In genomic region chr17:48893646-48894508, GRCh38 we compare ENCODE assay signal across 9 cellular contexts. TPM values are rescaled to one million over a fixed set of nuclear protein-coding genes. Genes with fewer than 3 reads are reported as not detected.
DNase-seq lines count a peak whose midpoint lies in the region; ATAC-seq and TF ChIP-seq lines count a peak whose summit lies in the region.
"Had no signal": no experiment of that assay in that cellular context is flagged by ENCODE, and none has a peak within 500 bp of the region (broad histone marks: within the 10 kb centered on the region; RNA-seq: fewer than 3 reads in every experiment).

No MANE protein-coding gene starts in this region.

- H3K79me2 ChIP-seq in KMS-11 (ENCODE audit: insufficient read depth, low read depth), result peaks cover 26% of the 10 kb centered on the region

- H3K4me3 Mint-ChIP-seq in natural killer cell treated with Interleukin-12 subunit alpha and Interleukin-12 subunit beta and Interleukin-15 and Interleukin-18, amount 100 ng/mL, for 72 hours, result peak overlapping the region; percentile 97

- H3K36me3 ChIP-seq in KMS-11 (ENCODE audit: insufficient read depth), result no peaks in the 10 kb centered on the region; the same call in 1 of the 2 replicates

- H3K27ac Mint-ChIP-seq in natural killer cell treated with Interleukin-12 subunit alpha and Interleukin-12 subunit beta and Interleukin-15 and Interleukin-18, amount 100 ng/mL, for 72 hours, result peak overlapping the region; percentile 87 to 89

- TF ChIP-seq CTCF in AG09309 (IDR thresholded peaks at IDR 0.05; ENCODE audit: control insufficient read depth, insufficient read depth, low read depth, low read length, missing control alignments) (no peak), KMS-11 (conservative IDR thresholded peaks at IDR 0.05; ENCODE audit: low read depth, low read length) (no peak), coronary artery (IDR thresholded peaks at IDR 0.05) (no peak), GM20000 (IDR thresholded peaks at IDR 0.05; ENCODE audit: extremely low read depth, missing control alignments) (no peak)

- H2AFZ ChIP-seq in KMS-11 (ENCODE audit: low read depth), result no peak overlapping the region

- no peak for ATAC-seq in natural killer cell treated with Interleukin-12 subunit alpha and Interleukin-12 subunit beta and Interleukin-15 and Interleukin-18, amount 100 ng/mL, for 72 hours

- no peaks in the 10 kb centered on the region for H3K27me3 Mint-ChIP-seq in natural killer cell treated with Interleukin-12 subunit alpha and Interleukin-12 subunit beta and Interleukin-15 and Interleukin-18, amount 100 ng/mL, for 72 hours

- H3K9me3 Mint-ChIP-seq in natural killer cell treated with Interleukin-12 subunit alpha and Interleukin-12 subunit beta and Interleukin-15 and Interleukin-18, amount 100 ng/mL, for 72 hours, result no peaks in the 10 kb centered on the region

- H3K4me1 Mint-ChIP-seq in natural killer cell treated with Interleukin-12 subunit alpha and Interleukin-12 subunit beta and Interleukin-15 and Interleukin-18, amount 100 ng/mL, for 72 hours (ENCODE audit: low read depth in 2 of 2), result peaks cover 25 to 30% of the 10 kb centered on the region in 2 donors

- H3K9ac ChIP-seq in KMS-11, result peak overlapping the region; percentile 74

- H3K36me3 Mint-ChIP-seq in natural killer cell treated with Interleukin-12 subunit alpha and Interleukin-12 subunit beta and Interleukin-15 and Interleukin-18, amount 100 ng/mL, for 72 hours, result peaks cover 8% of the 10 kb centered on the region

- no peaks in the 10 kb centered on the region for H4K20me1 ChIP-seq in KMS-11 (ENCODE audit: insufficient read depth)

- peak overlapping the region; percentile 81 for H3K4me2 ChIP-seq in KMS-11

- peaks cover 40% of the 10 kb centered on the region for H3K4me1 ChIP-seq in KMS-11 (ENCODE audit: low read depth, poor library complexity, severe bottlenecking)

- DNase-seq in AG09309 (ENCODE audit: low read depth) (no peak), coronary artery (ENCODE audit: low spot score) (no peak), occipital lobe (lab: John Stamatoyannopoulos, UW) (no peak), GM20000 (ENCODE audit: low spot score) (no peak), GM19238 (ENCODE audit: insufficient read length, low spot score) (no peak)
- DNase-seq in natural killer cell treated with Interleukin-12 subunit alpha and Interleukin-12 subunit beta and Interleukin-15 and Interleukin-18, amount 100 ng/mL, for 72 hours (ENCODE audit: low spot score), result no peak
- no peak for DNase-seq in stimulated activated CD4-positive, alpha-beta T cell treated with anti-CD3 and anti-CD28 coated beads, Interleukin-4, amount 100 ng/mL, for 1 hour
- DNase-seq: activated CD8-positive, alpha-beta memory T cell treated with anti-CD3 and anti-CD28 coated beads for 24 hours had no signal

- H3K4me3 ChIP-seq in AG09309 (ENCODE audit: control insufficient read depth, low read depth, low read length) (peak overlapping the region; percentile 73), KMS-11 (IDR thresholded peaks at IDR 0.05; ENCODE audit: insufficient read depth, low read depth, low read length) (peak overlapping the region; percentile 56), coronary artery (peak overlapping the region; percentile 85)

- H3K27me3 ChIP-seq in KMS-11 (ENCODE audit: insufficient read depth, low read depth), result no peaks in the 10 kb centered on the region

- H3K27ac ChIP-seq in KMS-11 (peak overlapping the region; percentile 71; the same call in 1 of the 2 replicates), coronary artery (no peak overlapping the region)

RNA-seq across cellular contexts. Expression of gene ATP5MC1, which starts 1.3 kb away (rescaled TPM):
- 100 to 1,000 TPM in 1 of 2 donors, 10 to 100 TPM in 1; 66.5 to 102 TPM for total RNA-seq in natural killer cell treated with Interleukin-12 subunit alpha and Interleukin-12 subunit beta and Interleukin-15 and Interleukin-18, amount 100 ng/mL, for 72 hours
- 19.0 TPM for total RNA-seq in occipital lobe

RNA-seq across cellular contexts. Expression of gene UBE2Z, which starts 14.3 kb away (rescaled TPM):
- 100 to 1,000 TPM; 109 to 130 TPM for total RNA-seq in natural killer cell treated with Interleukin-12 subunit alpha and Interleukin-12 subunit beta and Interleukin-15 and Interleukin-18, amount 100 ng/mL, for 72 hours
- total RNA-seq in occipital lobe, result 60.0 TPM

RNA-seq across cellular contexts. Expression of gene SNF8, which starts 50.8 kb away (rescaled TPM):
- total RNA-seq in natural killer cell treated with Interleukin-12 subunit alpha and Interleukin-12 subunit beta and Interleukin-15 and Interleukin-18, amount 100 ng/mL, for 72 hours, result 100 to 1,000 TPM; 116 to 148 TPM
- total RNA-seq in occipital lobe, result 38.4 TPM
